ENCODE assay signal across 28 cellular contexts in the genomic region with DNA sequence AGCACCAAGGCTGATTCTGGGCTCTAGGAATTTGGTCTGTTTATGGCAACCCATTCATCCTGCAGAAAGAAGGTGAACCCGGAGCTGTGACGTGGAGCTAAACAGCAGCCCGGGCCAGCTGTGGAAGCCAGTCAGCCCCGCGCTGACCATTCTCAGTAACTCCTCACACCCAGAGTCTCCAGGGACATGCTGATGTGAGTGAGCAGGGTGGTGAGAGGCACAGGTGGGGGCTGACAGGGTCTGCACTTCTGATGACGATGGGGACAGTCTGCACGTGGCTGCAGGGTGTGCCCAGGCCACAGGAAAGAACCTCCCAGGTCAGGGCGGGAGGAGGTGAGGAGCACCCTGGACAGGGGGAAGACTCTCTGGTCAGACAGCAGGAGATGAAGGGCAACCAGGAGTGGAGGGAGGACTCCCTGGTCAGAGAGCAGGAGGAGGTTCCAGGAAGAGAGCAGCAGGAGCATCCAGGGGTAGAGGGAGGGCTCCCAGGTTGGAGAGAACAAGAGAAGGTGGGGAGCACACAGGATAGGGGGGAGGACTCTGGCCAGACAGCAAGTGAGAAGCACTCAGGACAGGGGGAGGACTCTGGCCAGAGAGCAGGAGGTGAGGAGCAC. TPM values are rescaled to one million over a fixed set of nuclear protein-coding genes. Genes with fewer than 3 reads are reported as not detected.
A peak's percentile ranks its signal among the peaks of the same experiment; 100 is the strongest.
DNase-seq lines count a peak whose midpoint lies in the region; ATAC-seq and TF ChIP-seq lines count a peak whose summit lies in the region.
"Had no signal": no experiment of that assay in that cellular context is flagged by ENCODE, and none has a peak within 500 bp of the region (broad histone marks: within the 10 kb centered on the region; RNA-seq: fewer than 3 reads in every experiment).

No MANE protein-coding gene starts in this region.

- DNase-seq in activated effector memory CD4-positive, alpha-beta T cell treated with anti-CD3 and anti-CD28 coated beads, Interleukin-2, amount 50 U/mL, for 16 hours = peak; percentile 49
- DNase-seq in activated effector memory CD4-positive, alpha-beta T cell treated with Interleukin-2 at 50 U/mL for 16 hours = no peak
- no peak for DNase-seq in HFFc6
- DNase-seq in effector memory CD8-positive, alpha-beta T cell = no peak
- DNase-seq in UCSD-AML1 (lab: John Stamatoyannopoulos, UW; ENCODE audit: unreplicated experiment) = no peak
- DNase-seq in colonic mucosa = no peak
- DNase-seq: activated CD8-positive, alpha-beta memory T cell treated with anti-CD3 and anti-CD28 coated beads for 24 hours; amygdala; cortex of kidney; foreskin keratinocyte; heart right ventricle; mesenchymal stem cell; NCI-H146; NCI-H2107; NCI-H446; NCI-H82; nucleus accumbens; SK-N-SH had no signal

- H3K9me3 Mint-ChIP-seq in HFFc6 = no peaks in the 10 kb centered on the region
- no peaks in the 10 kb centered on the region for H3K9me3 Mint-ChIP-seq in effector memory CD8-positive, alpha-beta T cell
- H3K9me3 Mint-ChIP-seq: CD8-positive, alpha-beta memory T cell; T-helper 1 cell treated with Interleukin-12 subunit alpha and Interleukin-12 subunit beta and Interleukin-4 antibody, amounts not matched to agents 30 μg/mL and 1 μg/mL, for 36 hours had no signal

- H3K4me1 Mint-ChIP-seq in HFFc6 (ENCODE audit: low read depth) = peaks cover 19% of the 10 kb centered on the region
- peaks cover 11 to 12% of the 10 kb centered on the region in 2 donors for H3K4me1 Mint-ChIP-seq in effector memory CD8-positive, alpha-beta T cell (ENCODE audit: low read depth in 2 of 2)

- H3K36me3 Mint-ChIP-seq in HFFc6 (ENCODE audit: low read depth) = peaks cover 27% of the 10 kb centered on the region; the same call in 1 of the 2 replicates
- H3K36me3 Mint-ChIP-seq in effector memory CD8-positive, alpha-beta T cell (ENCODE audit: insufficient read depth) = peaks cover 52% of the 10 kb centered on the region

- peak overlapping the region; percentile 38 for H3K27ac ChIP-seq in neutrophil
- H3K27ac ChIP-seq in colonic mucosa = no peak overlapping the region
- H3K27ac ChIP-seq: esophagus muscularis mucosa, foreskin keratinocyte, heart right ventricle, tibial artery had no signal

- H3K27me3 ChIP-seq in neutrophil (no peaks in the 10 kb centered on the region), colonic mucosa (no peaks in the 10 kb centered on the region)
- H3K27me3 ChIP-seq: esophagus muscularis mucosa, foreskin keratinocyte, heart right ventricle, tibial artery had no signal

- intact Hi-C loops in colonic mucosa (cut with DNase I) = no loop called here

- peaks cover 23 to 26% of the 10 kb centered on the region in 2 experiments for H3K4me1 ChIP-seq in neutrophil (ENCODE audit: control insufficient read depth in 1 of 2, insufficient read depth in 1 of 2, low read depth in 1 of 2, low read length in 1 of 2)
- H3K4me1 ChIP-seq in colonic mucosa = no peaks in the 10 kb centered on the region
- H3K4me1 ChIP-seq: esophagus muscularis mucosa, foreskin keratinocyte, tibial artery had no signal

- no peak overlapping the region for H3K4me3 Mint-ChIP-seq in HFFc6
- H3K4me3 Mint-ChIP-seq in effector memory CD8-positive, alpha-beta T cell = no peak overlapping the region
- H3K4me3 Mint-ChIP-seq: CD8-positive, alpha-beta memory T cell; T-helper 1 cell treated with Interleukin-12 subunit alpha and Interleukin-12 subunit beta and Interleukin-4 antibody, amounts not matched to agents 30 μg/mL and 1 μg/mL, for 36 hours had no signal

- H3K36me3 ChIP-seq in neutrophil (peaks cover 100% of the 10 kb centered on the region), colonic mucosa (no peaks in the 10 kb centered on the region)

- H3K4me3 ChIP-seq in neutrophil (ENCODE audit: low read depth in 1 of 2, low read length in 1 of 2) (no peak overlapping the region), colonic mucosa (no peak overlapping the region)
- H3K4me3 ChIP-seq: esophagus muscularis mucosa, heart right ventricle, tibial artery had no signal

- H3K27ac Mint-ChIP-seq in HFFc6 = peak overlapping the region; percentile 42; the same call in 1 of the 2 replicates
- H3K27ac Mint-ChIP-seq in effector memory CD8-positive, alpha-beta T cell = peak overlapping the region; percentile 57 to 77
- H3K27ac Mint-ChIP-seq: T-helper 1 cell treated with Interleukin-12 subunit alpha and Interleukin-12 subunit beta and Interleukin-4 antibody, amounts not matched to agents 30 μg/mL and 1 μg/mL, for 36 hours had no signal

- peaks cover 6% of the 10 kb centered on the region for H3K27me3 Mint-ChIP-seq in HFFc6 (ENCODE audit: insufficient read depth)
- no peaks in the 10 kb centered on the region for H3K27me3 Mint-ChIP-seq in effector memory CD8-positive, alpha-beta T cell
- H3K27me3 Mint-ChIP-seq: CD8-positive, alpha-beta memory T cell had no signal

- H3K9me3 ChIP-seq in neutrophil (no peaks in the 10 kb centered on the region), colonic mucosa (no peaks in the 10 kb centered on the region)
- H3K9me3 ChIP-seq: esophagus muscularis mucosa, heart right ventricle, SK-N-SH, tibial artery had no signal

- no peak for ATAC-seq in effector memory CD8-positive, alpha-beta T cell (replicated peaks)
- ATAC-seq in HG02885 (IDR thresholded peaks at IDR 0.05; ENCODE audit: poor library complexity, unreplicated experiment) = no peak
- ATAC-seq: foreskin keratinocyte, heart right ventricle had no signal

- TF ChIP-seq CTCF in HFFc6 (IDR thresholded peaks at IDR 0.05) = no peak
- TF ChIP-seq CTCF in neutrophil (IDR thresholded peaks at IDR 0.05) = no peak
- TF ChIP-seq CTCF in colonic mucosa (IDR thresholded peaks at IDR 0.05) = no peak

- no peak overlapping the region for H3K9ac ChIP-seq in colonic mucosa (ENCODE audit: low read depth in 2 of 2, low read length in 2 of 2)
- H3K9ac ChIP-seq: SK-N-SH had no signal

RNA-seq across cellular contexts. Expression of gene SLC6A3, which starts 26.1 kb away (rescaled TPM):
- total RNA-seq in HFFc6 (2021; fragmentation: NEBNext Ultra II Directional; extraction: Animal tissue kit (Norgen Biotek cat#: 25700)) = not detected
- not detected for total RNA-seq in colonic mucosa
- total RNA-seq: A172; CD8-positive, alpha-beta memory T cell; foreskin keratinocyte; pulmonary artery endothelial cell; RPMI7951; skeletal muscle tissue had no signal

RNA-seq across cellular contexts. Expression of gene LPCAT1, which starts 52.4 kb away (rescaled TPM):
- 10 to 100 TPM; 37.5 to 53.5 (median 44.1) TPM for total RNA-seq in HFFc6 (2021; fragmentation: NEBNext Ultra II Directional; extraction: Animal tissue kit (Norgen Biotek cat#: 25700))
- 10 to 100 TPM; 17.1 to 27.3 TPM for total RNA-seq in colonic mucosa
